ENCODE assay signal across 10 cellular contexts in genomic region chr9:16521868-16522381, GRCh38.
DNase-seq lines count a peak whose midpoint lies in the region; ATAC-seq, FAIRE-seq and TF ChIP-seq lines count a peak whose summit lies in the region.
"Had no signal": no experiment of that assay in that cellular context is flagged by ENCODE, and none has a peak within 500 bp of the region (broad histone marks: within the 10 kb centered on the region; RNA-seq: fewer than 3 reads in every experiment).

No MANE protein-coding gene starts in this region.

- H3K27me3 ChIP-seq in ACC112 (ENCODE audit: insufficient read depth, low read length) (no peaks in the 10 kb centered on the region), H1 (replicated peaks in 1 of 4; ENCODE audit: control insufficient read depth in 3 of 4, extremely low read depth in 1 of 4, insufficient read depth in 3 of 4, low read length in 3 of 4) (no peaks in the 10 kb centered on the region), mesendoderm (ENCODE audit: insufficient read depth, low read length, poor library complexity) (no peaks in the 10 kb centered on the region)
- H3K27me3 ChIP-seq: BE2C had no signal

- H4K8ac ChIP-seq in H1 (ENCODE audit: extremely low read depth, insufficient read depth, low read length) (no peak overlapping the region), mesendoderm (ENCODE audit: low read depth, low read length) (no peak overlapping the region)

- H3K9ac ChIP-seq in H1 (replicated peaks in 1 of 4; ENCODE audit: extremely low read depth in 1 of 4, low read depth in 3 of 4, low read length in 3 of 4), result no peak overlapping the region
- no peak overlapping the region for H3K9ac ChIP-seq in mesendoderm (ENCODE audit: low read length)

- H4K91ac ChIP-seq in H1 (replicated peaks; ENCODE audit: insufficient read length, low read length), result no peak overlapping the region

- no peak overlapping the region for H2BK15ac ChIP-seq in H1 (ENCODE audit: low read length)
- H2BK15ac ChIP-seq in mesendoderm (replicated peaks; ENCODE audit: low read depth), result no peak overlapping the region

- H3K4me2 ChIP-seq in H1 (ENCODE audit: insufficient read depth in 1 of 2, low read depth in 2 of 2, low read length in 2 of 2) (no peak overlapping the region), mesendoderm (ENCODE audit: low read length) (no peak overlapping the region)

- TF ChIP-seq CTCF in H1 (IDR thresholded peaks at IDR 0.05; ENCODE audit: control extremely low read depth in 1 of 3, insufficient read depth in 1 of 3, low read depth in 1 of 3, low read length in 3 of 3) (no peak), GM13976 (IDR thresholded peaks at IDR 0.05; ENCODE audit: borderline replicate concordance, control extremely low read depth, extremely low read depth, insufficient read depth, missing control alignments) (no peak)

- no peak overlapping the region for H4K5ac ChIP-seq in H1 (ENCODE audit: insufficient read length, low read depth, low read length)
- H4K5ac ChIP-seq in mesendoderm (ENCODE audit: low read length), result no peak overlapping the region

- ATAC-seq in GM21390 (IDR thresholded peaks at IDR 0.05; ENCODE audit: unreplicated experiment) (no peak), HG02852 (IDR thresholded peaks at IDR 0.05; ENCODE audit: unreplicated experiment) (no peak)

- no peak overlapping the region for H3K4ac ChIP-seq in H1 (replicated peaks; ENCODE audit: insufficient read length, low read depth, low read length)
- H3K4ac ChIP-seq in mesendoderm (ENCODE audit: low read depth, low read length), result no peak overlapping the region

- H2BK20ac ChIP-seq in H1 (ENCODE audit: low read length), result no peak overlapping the region

- CTCF ChIA-PET in H1 (lab: Charles Lee; ENCODE audit: partially characterized antibody), result interaction anchor here (0.6 to 1.6 kb wide), 2 partner anchors 9 to 296 kb away, joined by 3 read pairs; no protein-coding TSS in a partner anchor

- TF ChIP-seq EP300 in H1 (IDR thresholded peaks at IDR 0.05; ENCODE audit: borderline replicate concordance in 1 of 2, low read depth in 2 of 2, low read length in 2 of 2), result no peak

- no peaks in the 10 kb centered on the region for H3K79me1 ChIP-seq in H1 (ENCODE audit: low read depth, low read length)
- H3K79me1 ChIP-seq in mesendoderm (ENCODE audit: low read length), result no peaks in the 10 kb centered on the region

- in situ Hi-C loops in GM13976 (cut with MboI; ENCODE audit: low sequenced_read_pairs, unreplicated experiment), result no loop called here

- H3K36me3 ChIP-seq in ACC112 (ENCODE audit: insufficient read depth, low read length) (peaks cover 6% of the 10 kb centered on the region; the same call in 1 of the 2 replicates), H1 (ENCODE audit: control insufficient read depth in 2 of 4, insufficient read depth in 4 of 4, low read length in 3 of 4) (no peaks in the 10 kb centered on the region), mesendoderm (ENCODE audit: control insufficient read depth, insufficient read depth, low read length) (no peaks in the 10 kb centered on the region)
- H3K36me3 ChIP-seq: BE2C had no signal

- H2BK5ac ChIP-seq in H1 (ENCODE audit: low read depth, low read length), result no peak overlapping the region
- H2BK5ac ChIP-seq in mesendoderm (ENCODE audit: low read length), result peak overlapping the region; percentile 74

- peaks cover 4% of the 10 kb centered on the region for H3K79me2 ChIP-seq in ACC112 (ENCODE audit: control insufficient read depth, insufficient read depth, low read length, unreplicated experiment)
- H3K79me2 ChIP-seq in H1 (ENCODE audit: control insufficient read depth in 1 of 2, insufficient read depth in 2 of 2, low read length in 2 of 2), result peaks cover 0 to 6% of the 10 kb centered on the region in 2 experiments; a peak in 2 of 4 replicates
- H3K79me2 ChIP-seq in mesendoderm (ENCODE audit: control insufficient read depth, insufficient read depth, low read length), result no peaks in the 10 kb centered on the region

- no peak overlapping the region for H3K14ac ChIP-seq in H1 (ENCODE audit: insufficient read length)

- POLR2A ChIA-PET in H1 (lab: Charles Lee; ENCODE audit: partially characterized antibody), result interaction anchor here (0.7 to 1.2 kb wide), 2 partner anchors 12 to 835 kb away, joined by 3 read pairs; no protein-coding TSS in a partner anchor

- no peaks in the 10 kb centered on the region for H4K20me1 ChIP-seq in H1 (replicated peaks in 1 of 2; ENCODE audit: control insufficient read depth in 1 of 2, insufficient read depth in 2 of 2, low read length in 2 of 2)

- no peak overlapping the region for H2AK5ac ChIP-seq in H1 (ENCODE audit: low read depth, low read length)
- peak overlapping the region; percentile 22 for H2AK5ac ChIP-seq in mesendoderm (ENCODE audit: low read length)

- no peak for TF ChIP-seq RAD21 in H1 (IDR thresholded peaks at IDR 0.05 in 1 of 2, conservative IDR thresholded peaks at IDR 0.05 in 1 of 2; ENCODE audit: low read depth in 2 of 2, low read length in 2 of 2)

- H3K23me2 ChIP-seq in H1 (ENCODE audit: low read depth, low read length), result no peaks in the 10 kb centered on the region

- no peak overlapping the region for H2BK120ac ChIP-seq in H1 (replicated peaks; ENCODE audit: low read depth, low read length)
- no peak overlapping the region for H2BK120ac ChIP-seq in mesendoderm (ENCODE audit: low read depth, low read length)

- H3K56ac ChIP-seq in H1 (replicated peaks; ENCODE audit: insufficient read length, low read depth, low read length) (no peak overlapping the region), mesendoderm (ENCODE audit: low read length) (peak overlapping the region; percentile 5)

- H2BK12ac ChIP-seq in H1 (ENCODE audit: low read depth, low read length), result no peak overlapping the region

- peaks cover 36% of the 10 kb centered on the region for H3K4me1 ChIP-seq in ACC112 (ENCODE audit: control insufficient read depth, insufficient read depth, low read length, unreplicated experiment)
- H3K4me1 ChIP-seq in H1 (replicated peaks in 1 of 4; ENCODE audit: control insufficient read depth in 3 of 4, insufficient read depth in 4 of 4, low read length in 3 of 4), result peaks cover 2 to 21% (median 15%) of the 10 kb centered on the region in 4 experiments; a peak in 6 of 7 replicates
- H3K4me1 ChIP-seq in mesendoderm (ENCODE audit: control insufficient read depth, low read depth, low read length), result peaks cover 9% of the 10 kb centered on the region
- H3K4me1 ChIP-seq: BE2C had no signal

- no peaks in the 10 kb centered on the region for H3K9me3 ChIP-seq in H1 (ENCODE audit: insufficient read depth in 2 of 2, low read depth in 1 of 2, low read length in 1 of 2)
- H3K9me3 ChIP-seq: BE2C had no signal

- no peak for TF ChIP-seq POLR2A in H1 (IDR thresholded peaks at IDR 0.05; ENCODE audit: control extremely low read depth in 1 of 2, low read depth in 2 of 2, low read length in 2 of 2)

- H3K23ac ChIP-seq in H1 (ENCODE audit: insufficient read length) (no peak overlapping the region), mesendoderm (ENCODE audit: low read length) (peak overlapping the region; percentile 10)

- H3K18ac ChIP-seq in H1 (ENCODE audit: extremely low read depth, low read length) (peak overlapping the region; percentile 15; the same call in 1 of the 2 replicates), mesendoderm (ENCODE audit: low read length) (peak overlapping the region; percentile 40)

- 87% methylated on average over 2 of the region's 2 CpGs; no CpG with 5 or more reads in 1 of the 2 experiments for WGBS in H1 (ENCODE audit: extremely low coverage in 1 of 2, insufficient coverage in 1 of 2, insufficient read length in 1 of 2, insufficient replicate concordance in 2 of 2, low coverage in 1 of 2, low lambda C conversion rate in 2 of 2, missing lambda C conversion rate in 1 of 2), 2 experiments
- no CpG with 5 or more reads among the region's 2 CpGs for WGBS in mesendoderm (ENCODE audit: extremely low coverage, insufficient coverage, low lambda C conversion rate)

- H3K27ac ChIP-seq in ACC112 (ENCODE audit: low read depth, low read length), result peak overlapping the region; percentile 23
- no peak overlapping the region for H3K27ac ChIP-seq in H1 (ENCODE audit: low read depth, low read length)
- H3K27ac ChIP-seq in mesendoderm (ENCODE audit: low read depth, low read length), result no peak overlapping the region

- FAIRE-seq in H1 (lab: Jason Lieb, UNC), result no peak

- DNase-seq in MV-4-11 (lab: John Stamatoyannopoulos, UW) (peak; percentile 72), H1 (ENCODE audit: low read depth in 1 of 2, low spot score in 2 of 2) (no peak), mesendoderm (no peak), GM13976 (ENCODE audit: low spot score) (no peak)
- DNase-seq in stimulated activated CD4-positive, alpha-beta T cell treated with anti-CD3 and anti-CD28 coated beads, Interleukin-4, amount 100 ng/mL, for 1 hour, result no peak
- DNase-seq: BE2C, NCI-H1105 had no signal

- H2AFZ ChIP-seq in ACC112 (ENCODE audit: low read length, unreplicated experiment) (no peak overlapping the region), H1 (ENCODE audit: low read length) (no peak overlapping the region)

- H3K4me3 ChIP-seq in ACC112 (ENCODE audit: low read depth, low read length) (no peak overlapping the region), H1 (ENCODE audit: extremely low read depth in 1 of 4, insufficient read depth in 2 of 4, low read depth in 3 of 4, low read length in 4 of 4) (no peak overlapping the region), mesendoderm (ENCODE audit: low read length) (no peak overlapping the region)

TF ChIP-seq in H1, 55 proteins besides CTCF, POLR2A, EP300 and RAD21 (continues in another document):
- no peak for TF ChIP-seq SIRT6 (IDR thresholded peaks at IDR 0.05; ENCODE audit: low read length)
- TF ChIP-seq POLR2AphosphoS5 (IDR thresholded peaks at IDR 0.05; ENCODE audit: low read depth, low read length), result no peak
- TF ChIP-seq SP1 (IDR thresholded peaks at IDR 0.05; ENCODE audit: low read depth, low read length), result no peak
- no peak for TF ChIP-seq TBP (IDR thresholded peaks at IDR 0.05; ENCODE audit: low read depth, low read length)
- TF ChIP-seq KDM5A (IDR thresholded peaks at IDR 0.05; ENCODE audit: low read length), result no peak
- no peak for TF ChIP-seq BACH1 (IDR thresholded peaks at IDR 0.05; ENCODE audit: low read length)
- no peak for TF ChIP-seq MAX (IDR thresholded peaks at IDR 0.05)
- no peak for TF ChIP-seq GABPA (IDR thresholded peaks at IDR 0.05; ENCODE audit: borderline replicate concordance, insufficient read depth, low read length)
- TF ChIP-seq KDM4A (IDR thresholded peaks at IDR 0.05; ENCODE audit: low read depth, low read length, severe bottlenecking), result no peak
- TF ChIP-seq NANOG (IDR thresholded peaks at IDR 0.05; ENCODE audit: insufficient read depth, low read depth, low read length, poor library complexity, severe bottlenecking), result no peak
